Comparison of ENCODE assay signal across 8 cellular contexts in the genomic region with DNA sequence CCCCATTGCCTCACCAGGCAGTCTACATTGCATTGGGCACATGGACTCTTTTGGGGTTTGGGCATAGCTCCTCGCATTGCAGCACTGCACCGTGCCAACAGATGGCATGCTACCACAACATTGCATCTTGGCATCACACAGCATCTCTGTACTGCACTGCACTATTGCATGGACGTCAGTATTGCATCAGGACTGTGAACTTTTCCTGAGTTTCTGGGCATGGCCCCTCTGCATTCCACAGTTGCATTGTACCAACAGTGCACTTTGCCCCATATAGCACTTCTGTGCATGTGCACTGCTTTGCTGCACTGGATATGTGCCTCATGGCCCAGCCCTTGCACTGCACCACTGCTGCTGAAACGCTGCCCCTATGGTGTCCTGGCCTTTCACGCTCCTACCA. TPM values are rescaled to one million over a fixed set of nuclear protein-coding genes. Genes with fewer than 3 reads are reported as not detected.
DNase-seq lines count a peak whose midpoint lies in the region; ATAC-seq, FAIRE-seq and TF ChIP-seq lines count a peak whose summit lies in the region.

No MANE protein-coding gene starts in this region.

- no peak overlapping the region for H3K4me3 Mint-ChIP-seq in activated T-cell treated with anti-CD3 and anti-CD28 coated beads, Interleukin-2, amount 50 U/mL, for 4 hours
- no peak overlapping the region for H3K4me3 Mint-ChIP-seq in T-helper 2 cell treated with Interferon-gamma antibody and Interleukin-4, amounts not matched to agents 5 μg/mL and 100 μg/mL, for 36 hours

- peak; percentile 71 for DNase-seq in Daoy (ENCODE audit: low read depth)
- DNase-seq in bronchial epithelial cell (ENCODE audit: low read depth), result peak; percentile 50
- peak; percentile 63 for DNase-seq in myocyte (ENCODE audit: low read depth)
- DNase-seq in activated T-cell treated with anti-CD3 and anti-CD28 coated beads, Interleukin-2, amount 50 U/mL, for 4 hours, result no peak
- no peak for DNase-seq in NCI-H187 treated with DMSO at 0.1 percent for 48 hours (lab: John Stamatoyannopoulos, UW)
- no peak for DNase-seq in T-helper 2 cell treated with Interferon-gamma antibody and Interleukin-4, amounts not matched to agents 5 μg/mL and 100 μg/mL, for 36 hours (ENCODE audit: low spot score)

- no peak overlapping the region for H3K4me3 ChIP-seq in bronchial epithelial cell (ENCODE audit: low read depth, low read length)

- no peaks in the 10 kb centered on the region for H3K4me1 Mint-ChIP-seq in activated T-cell treated with anti-CD3 and anti-CD28 coated beads, Interleukin-2, amount 50 U/mL, for 4 hours (ENCODE audit: low read depth)
- H3K4me1 Mint-ChIP-seq in T-helper 2 cell treated with Interferon-gamma antibody and Interleukin-4, amounts not matched to agents 5 μg/mL and 100 μg/mL, for 36 hours (ENCODE audit: low read depth), result no peaks in the 10 kb centered on the region

- no peaks in the 10 kb centered on the region for H3K27me3 ChIP-seq in bronchial epithelial cell (ENCODE audit: control insufficient read depth, insufficient read depth, low read length)

- ATAC-seq in activated T-cell treated with anti-CD3 and anti-CD28 coated beads, Interleukin-2, amount 50 U/mL, for 4 hours, result no peak
- ATAC-seq in GM18868 (IDR thresholded peaks at IDR 0.05; ENCODE audit: unreplicated experiment), result no peak

- peaks cover 28% of the 10 kb centered on the region for H3K27me3 Mint-ChIP-seq in activated T-cell treated with anti-CD3 and anti-CD28 coated beads, Interleukin-2, amount 50 U/mL, for 4 hours (ENCODE audit: low read depth)
- H3K27me3 Mint-ChIP-seq in T-helper 2 cell treated with Interferon-gamma antibody and Interleukin-4, amounts not matched to agents 5 μg/mL and 100 μg/mL, for 36 hours (ENCODE audit: low read depth), result peaks cover 12% of the 10 kb centered on the region

- TF ChIP-seq CTCF in LNCAP (IDR thresholded peaks at IDR 0.05) (peak; percentile 56), bronchial epithelial cell (IDR thresholded peaks at IDR 0.05; ENCODE audit: insufficient read depth, low read length, severe bottlenecking) (peak; percentile 74)

- H3K36me3 Mint-ChIP-seq in activated T-cell treated with anti-CD3 and anti-CD28 coated beads, Interleukin-2, amount 50 U/mL, for 4 hours (ENCODE audit: insufficient read depth), result no peaks in the 10 kb centered on the region
- H3K36me3 Mint-ChIP-seq in T-helper 2 cell treated with Interferon-gamma antibody and Interleukin-4, amounts not matched to agents 5 μg/mL and 100 μg/mL, for 36 hours (ENCODE audit: low read depth), result no peaks in the 10 kb centered on the region

- no peak overlapping the region for H3K27ac Mint-ChIP-seq in T-helper 2 cell treated with Interferon-gamma antibody and Interleukin-4, amounts not matched to agents 5 μg/mL and 100 μg/mL, for 36 hours

- peak; percentile 97 for FAIRE-seq in bronchial epithelial cell (lab: Jason Lieb, UNC)

- H3K9me3 Mint-ChIP-seq in activated T-cell treated with anti-CD3 and anti-CD28 coated beads, Interleukin-2, amount 50 U/mL, for 4 hours, result no peaks in the 10 kb centered on the region
- no peaks in the 10 kb centered on the region for H3K9me3 Mint-ChIP-seq in T-helper 2 cell treated with Interferon-gamma antibody and Interleukin-4, amounts not matched to agents 5 μg/mL and 100 μg/mL, for 36 hours

- no peaks in the 10 kb centered on the region for H3K36me3 ChIP-seq in bronchial epithelial cell (ENCODE audit: control insufficient read depth, insufficient read depth, low read length)

RNA-seq across cellular contexts. Expression of a gene that starts 9.6 kb away (rescaled TPM):
- 7.9 and 10.7 TPM in 2 replicates for total RNA-seq in Daoy (2014; rRNA removed; shearing (Covaris generic))
- total RNA-seq in bronchial epithelial cell (40.8 and 53.2 TPM in 2 replicates), myocyte (21.5 and 25.8 TPM in 2 replicates)
- 21.4 TPM for polyA plus RNA-seq in myocyte (2012)
- total RNA-seq in activated T-cell treated with anti-CD3 and anti-CD28 coated beads, Interleukin-2, amount 50 U/mL, for 4 hours, result under 1 TPM; 0.19 to 0.78 (median 0.32) TPM

RNA-seq across cellular contexts. Expression of a gene that starts 15.1 kb away (rescaled TPM):
- 18.9 and 23.8 TPM in 2 replicates for total RNA-seq in Daoy (2014; rRNA removed; shearing (Covaris generic))
- 28.2 TPM in 2 replicates for total RNA-seq in bronchial epithelial cell
- total RNA-seq in myocyte, result 26.8 and 29.7 TPM in 2 replicates
- 43.0 TPM for polyA plus RNA-seq in myocyte (2012)
- total RNA-seq in activated T-cell treated with anti-CD3 and anti-CD28 coated beads, Interleukin-2, amount 50 U/mL, for 4 hours, result 10 to 100 TPM; 29.8 to 35.4 (median 32.6) TPM

Comparison
In these comparisons a context has a peak if more than half of its experiments do, and no peak if none do; other contexts are left out.
1. DNase-seq: peak in Daoy (single experiment), bronchial epithelial cell (single experiment) and myocyte (single experiment); none in activated T-cell treated with anti-CD3 and anti-CD28 coated beads, Interleukin-2, amount 50 U/mL, for 4 hours (single experiment), NCI-H187 treated with DMSO at 0.1 percent for 48 hours (single experiment) and T-helper 2 cell treated with Interferon-gamma antibody and Interleukin-4, amounts not matched to agents 5 μg/mL and 100 μg/mL, for 36 hours (single experiment).